Comparison of ENCODE assay signal across 1 cellular context in the genomic region with DNA sequence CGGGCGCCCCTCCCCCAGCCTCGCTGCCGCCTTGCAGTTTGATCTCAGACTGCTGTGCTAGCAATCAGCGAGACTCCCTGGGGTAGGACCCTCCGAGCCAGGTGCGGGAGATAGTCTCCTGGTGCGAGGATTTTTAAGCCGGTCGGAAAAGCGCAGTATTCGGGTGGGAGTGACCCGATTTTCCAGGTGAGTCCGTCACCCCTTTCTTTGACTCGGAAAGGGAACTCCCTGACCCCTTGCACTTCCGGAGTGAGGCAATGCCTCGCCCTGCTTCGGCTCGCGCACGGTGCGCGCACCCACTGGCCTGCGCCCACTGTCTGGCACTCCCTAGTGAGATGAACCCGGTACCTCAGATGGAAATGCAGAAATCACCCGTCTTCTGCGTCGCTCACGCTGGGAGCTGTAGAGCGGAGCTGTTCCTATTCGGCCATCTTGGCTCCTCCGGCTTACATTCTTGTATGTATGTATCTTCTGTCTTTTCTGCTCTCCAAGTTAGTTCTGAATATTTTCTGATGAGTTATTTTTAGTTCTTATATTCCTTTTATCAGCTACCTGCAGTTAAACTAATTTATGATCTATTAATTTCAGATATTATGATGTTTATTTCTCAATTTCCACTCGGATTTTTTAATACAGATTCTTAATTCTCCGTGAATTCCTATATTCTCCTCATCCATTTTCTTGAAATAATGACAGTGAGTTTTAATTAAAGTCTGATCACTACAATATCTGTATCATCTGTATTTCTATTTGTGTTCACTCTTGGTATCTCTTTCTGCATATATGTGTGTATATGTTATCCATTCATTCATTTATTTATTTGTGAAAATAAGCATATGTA.
TF ChIP-seq lines count a peak whose summit lies in the region.

No MANE protein-coding gene starts in this region.

TF ChIP-seq in K562, 482 proteins besides CTCF, POLR2A, EP300 and RAD21 (continued from another document and continues in another):
- TF ChIP-seq ARNT (IDR thresholded peaks at IDR 0.05) (0 out of 4 replicates have a peak, but pooled peaks have one; percentile 25 to 50), MAZ (CRISPR knock-in tag; conservative IDR thresholded peaks at IDR 0.05 in 1 of 2, IDR thresholded peaks at IDR 0.05 in 1 of 2) (peak; percentile 56 to 71; a peak in 3 of 4 replicates), POLR2H (tag; IDR thresholded peaks at IDR 0.05; ENCODE audit: low read depth) (peak; percentile 81), ZNF24 (IDR thresholded peaks at IDR 0.05) (0 out of 2 replicates have a peak, but pooled peaks have one; percentile 41), ZNF134 (CRISPR knock-in tag; conservative IDR thresholded peaks at IDR 0.05) (peak; percentile 39; the same call in 1 of the 2 replicates), ZNF592 (IDR thresholded peaks at IDR 0.05) (0 out of 2 replicates have a peak, but pooled peaks have one; percentile 38), CEBPB (tag; IDR thresholded peaks at IDR 0.05) (peak; percentile 97), CC2D1A (IDR thresholded peaks at IDR 0.05) (peak; percentile 68), KLF6 (CRISPR knock-in tag; IDR thresholded peaks at IDR 0.05; ENCODE audit: borderline replicate concordance) (peak; percentile 71; the same call in 1 of the 2 replicates), POLR2G (IDR thresholded peaks at IDR 0.05; ENCODE audit: low read depth, low read length) (peak; percentile 60; the same call in 1 of the 2 replicates), KAT8 (IDR thresholded peaks at IDR 0.05; ENCODE audit: low read depth) (peak; percentile 53; the same call in 1 of the 2 replicates), NRF1 (conservative IDR thresholded peaks at IDR 0.05 in 1 of 2, IDR thresholded peaks at IDR 0.05 in 1 of 2) (peak; percentile 87 to 89), EHMT2 (IDR thresholded peaks at IDR 0.05) (peak; percentile 85), FOXK2 (conservative IDR thresholded peaks at IDR 0.05 in 1 of 2, IDR thresholded peaks at IDR 0.05 in 1 of 2; ENCODE audit: low read depth in 2 of 2) (peak; percentile 97 to 99), SMARCA5 (IDR thresholded peaks at IDR 0.05) (peak; percentile 50; the same call in 1 of the 2 replicates), ETV1 (tag; conservative IDR thresholded peaks at IDR 0.05; ENCODE audit: low read depth) (peak; percentile 96), CXXC5 (CRISPR knock-in tag; IDR thresholded peaks at IDR 0.05) (peak; percentile 85), SMARCA4 (IDR thresholded peaks at IDR 0.05) (peak; percentile 30; the same call in 1 of the 2 replicates), TEAD1 (CRISPR knock-in tag; IDR thresholded peaks at IDR 0.05) (0 out of 4 replicates have a peak, but pooled peaks have one; percentile 23 to 55)
- TF ChIP-seq, protein P1, sequence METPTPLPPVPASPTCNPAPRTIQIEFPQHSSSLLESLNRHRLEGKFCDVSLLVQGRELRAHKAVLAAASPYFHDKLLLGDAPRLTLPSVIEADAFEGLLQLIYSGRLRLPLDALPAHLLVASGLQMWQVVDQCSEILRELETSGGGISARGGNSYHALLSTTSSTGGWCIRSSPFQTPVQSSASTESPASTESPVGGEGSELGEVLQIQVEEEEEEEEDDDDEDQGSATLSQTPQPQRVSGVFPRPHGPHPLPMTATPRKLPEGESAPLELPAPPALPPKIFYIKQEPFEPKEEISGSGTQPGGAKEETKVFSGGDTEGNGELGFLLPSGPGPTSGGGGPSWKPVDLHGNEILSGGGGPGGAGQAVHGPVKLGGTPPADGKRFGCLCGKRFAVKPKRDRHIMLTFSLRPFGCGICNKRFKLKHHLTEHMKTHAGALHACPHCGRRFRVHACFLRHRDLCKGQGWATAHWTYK (CRISPR knock-in tag; IDR thresholded peaks at IDR 0.05) = peak; percentile 76
- TF ChIP-seq, protein P2, sequence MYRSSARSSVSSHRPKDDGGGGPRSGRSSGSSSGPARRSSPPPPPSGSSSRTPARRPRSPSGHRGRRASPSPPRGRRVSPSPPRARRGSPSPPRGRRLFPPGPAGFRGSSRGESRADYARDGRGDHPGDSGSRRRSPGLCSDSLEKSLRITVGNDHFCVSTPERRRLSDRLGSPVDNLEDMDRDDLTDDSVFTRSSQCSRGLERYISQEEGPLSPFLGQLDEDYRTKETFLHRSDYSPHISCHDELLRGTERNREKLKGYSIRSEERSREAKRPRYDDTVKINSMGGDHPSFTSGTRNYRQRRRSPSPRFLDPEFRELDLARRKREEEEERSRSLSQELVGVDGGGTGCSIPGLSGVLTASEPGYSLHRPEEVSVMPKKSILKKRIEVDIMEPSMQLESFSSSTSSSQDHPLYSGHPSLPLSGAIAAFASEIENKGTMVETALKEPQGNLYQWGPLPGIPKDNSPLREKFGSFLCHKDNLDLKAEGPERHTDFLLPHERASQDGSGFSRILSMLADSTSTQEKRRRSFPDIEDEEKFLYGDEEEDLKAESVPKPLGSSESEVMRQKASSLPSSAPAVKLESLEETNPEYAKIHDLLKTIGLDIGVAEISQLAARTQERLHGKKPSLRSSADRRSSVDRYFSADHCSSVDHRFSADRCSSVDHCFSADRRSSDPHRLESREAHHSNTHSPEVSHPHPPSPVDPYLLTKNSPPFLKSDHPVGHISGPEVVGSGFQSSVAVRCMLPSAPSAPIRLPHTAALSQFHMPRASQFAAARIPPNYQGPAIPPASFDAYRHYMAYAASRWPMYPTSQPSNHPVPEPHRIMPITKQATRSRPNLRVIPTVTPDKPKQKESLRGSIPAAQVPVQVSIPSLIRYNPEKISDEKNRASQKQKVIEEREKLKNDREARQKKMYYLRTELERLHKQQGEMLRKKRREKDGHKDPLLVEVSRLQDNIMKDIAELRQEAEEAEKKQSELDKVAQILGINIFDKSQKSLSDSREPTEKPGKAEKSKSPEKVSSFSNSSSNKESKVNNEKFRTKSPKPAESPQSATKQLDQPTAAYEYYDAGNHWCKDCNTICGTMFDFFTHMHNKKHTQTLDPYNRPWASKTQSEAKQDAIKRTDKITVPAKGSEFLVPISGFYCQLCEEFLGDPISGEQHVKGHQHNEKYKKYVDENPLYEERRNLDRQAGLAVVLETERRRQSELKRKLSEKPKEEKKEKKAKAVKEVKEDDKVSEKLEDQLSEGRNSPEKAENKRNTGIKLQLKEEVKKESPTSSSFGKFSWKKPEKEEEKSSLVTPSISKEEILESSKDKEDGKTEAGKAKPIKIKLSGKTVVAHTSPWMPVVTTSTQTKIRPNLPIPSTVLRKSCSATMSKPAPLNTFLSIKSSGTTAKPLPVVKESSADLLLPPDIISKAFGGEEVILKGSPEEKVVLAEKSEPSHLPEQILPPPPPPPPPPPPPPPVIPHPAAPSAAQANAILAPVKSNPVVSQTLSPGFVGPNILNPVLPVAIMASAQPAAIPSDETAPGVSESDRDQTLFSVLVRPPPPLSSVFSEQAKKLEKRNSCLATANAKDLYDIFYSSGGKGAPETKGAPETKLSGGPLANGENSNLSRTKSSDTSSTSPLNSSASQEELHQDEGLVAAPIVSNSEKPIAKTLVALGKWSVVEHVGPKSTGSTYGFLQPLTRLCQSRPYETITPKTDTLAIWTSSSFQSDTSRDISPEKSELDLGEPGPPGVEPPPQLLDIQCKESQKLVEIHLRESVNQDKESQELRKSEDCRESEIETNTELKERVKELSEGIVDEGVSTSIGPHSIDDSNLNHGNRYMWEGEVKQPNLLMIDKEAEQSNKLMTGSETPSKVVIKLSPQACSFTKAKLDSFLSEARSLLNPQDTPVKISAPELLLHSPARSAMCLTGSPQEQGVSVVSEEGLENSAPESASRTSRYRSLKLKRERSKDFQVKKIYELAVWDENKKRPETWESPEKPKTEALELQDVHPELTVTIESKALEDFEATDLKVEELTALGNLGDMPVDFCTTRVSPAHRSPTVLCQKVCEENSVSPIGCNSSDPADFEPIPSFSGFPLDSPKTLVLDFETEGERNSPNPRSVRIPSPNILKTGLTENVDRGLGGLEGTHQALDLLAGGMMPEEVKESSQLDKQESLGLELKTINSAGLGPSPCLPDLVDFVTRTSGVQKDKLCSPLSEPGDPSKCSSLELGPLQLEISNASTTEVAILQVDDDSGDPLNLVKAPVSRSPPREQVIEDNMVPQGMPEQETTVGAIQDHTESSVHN (IDR thresholded peaks at IDR 0.05; ENCODE audit: borderline replicate concordance in 1 of 2, low read depth in 1 of 2) = peak in 1 of 2 experiments; percentile 53; a peak in 2 of 4 replicates
- TF ChIP-seq, protein P3, sequence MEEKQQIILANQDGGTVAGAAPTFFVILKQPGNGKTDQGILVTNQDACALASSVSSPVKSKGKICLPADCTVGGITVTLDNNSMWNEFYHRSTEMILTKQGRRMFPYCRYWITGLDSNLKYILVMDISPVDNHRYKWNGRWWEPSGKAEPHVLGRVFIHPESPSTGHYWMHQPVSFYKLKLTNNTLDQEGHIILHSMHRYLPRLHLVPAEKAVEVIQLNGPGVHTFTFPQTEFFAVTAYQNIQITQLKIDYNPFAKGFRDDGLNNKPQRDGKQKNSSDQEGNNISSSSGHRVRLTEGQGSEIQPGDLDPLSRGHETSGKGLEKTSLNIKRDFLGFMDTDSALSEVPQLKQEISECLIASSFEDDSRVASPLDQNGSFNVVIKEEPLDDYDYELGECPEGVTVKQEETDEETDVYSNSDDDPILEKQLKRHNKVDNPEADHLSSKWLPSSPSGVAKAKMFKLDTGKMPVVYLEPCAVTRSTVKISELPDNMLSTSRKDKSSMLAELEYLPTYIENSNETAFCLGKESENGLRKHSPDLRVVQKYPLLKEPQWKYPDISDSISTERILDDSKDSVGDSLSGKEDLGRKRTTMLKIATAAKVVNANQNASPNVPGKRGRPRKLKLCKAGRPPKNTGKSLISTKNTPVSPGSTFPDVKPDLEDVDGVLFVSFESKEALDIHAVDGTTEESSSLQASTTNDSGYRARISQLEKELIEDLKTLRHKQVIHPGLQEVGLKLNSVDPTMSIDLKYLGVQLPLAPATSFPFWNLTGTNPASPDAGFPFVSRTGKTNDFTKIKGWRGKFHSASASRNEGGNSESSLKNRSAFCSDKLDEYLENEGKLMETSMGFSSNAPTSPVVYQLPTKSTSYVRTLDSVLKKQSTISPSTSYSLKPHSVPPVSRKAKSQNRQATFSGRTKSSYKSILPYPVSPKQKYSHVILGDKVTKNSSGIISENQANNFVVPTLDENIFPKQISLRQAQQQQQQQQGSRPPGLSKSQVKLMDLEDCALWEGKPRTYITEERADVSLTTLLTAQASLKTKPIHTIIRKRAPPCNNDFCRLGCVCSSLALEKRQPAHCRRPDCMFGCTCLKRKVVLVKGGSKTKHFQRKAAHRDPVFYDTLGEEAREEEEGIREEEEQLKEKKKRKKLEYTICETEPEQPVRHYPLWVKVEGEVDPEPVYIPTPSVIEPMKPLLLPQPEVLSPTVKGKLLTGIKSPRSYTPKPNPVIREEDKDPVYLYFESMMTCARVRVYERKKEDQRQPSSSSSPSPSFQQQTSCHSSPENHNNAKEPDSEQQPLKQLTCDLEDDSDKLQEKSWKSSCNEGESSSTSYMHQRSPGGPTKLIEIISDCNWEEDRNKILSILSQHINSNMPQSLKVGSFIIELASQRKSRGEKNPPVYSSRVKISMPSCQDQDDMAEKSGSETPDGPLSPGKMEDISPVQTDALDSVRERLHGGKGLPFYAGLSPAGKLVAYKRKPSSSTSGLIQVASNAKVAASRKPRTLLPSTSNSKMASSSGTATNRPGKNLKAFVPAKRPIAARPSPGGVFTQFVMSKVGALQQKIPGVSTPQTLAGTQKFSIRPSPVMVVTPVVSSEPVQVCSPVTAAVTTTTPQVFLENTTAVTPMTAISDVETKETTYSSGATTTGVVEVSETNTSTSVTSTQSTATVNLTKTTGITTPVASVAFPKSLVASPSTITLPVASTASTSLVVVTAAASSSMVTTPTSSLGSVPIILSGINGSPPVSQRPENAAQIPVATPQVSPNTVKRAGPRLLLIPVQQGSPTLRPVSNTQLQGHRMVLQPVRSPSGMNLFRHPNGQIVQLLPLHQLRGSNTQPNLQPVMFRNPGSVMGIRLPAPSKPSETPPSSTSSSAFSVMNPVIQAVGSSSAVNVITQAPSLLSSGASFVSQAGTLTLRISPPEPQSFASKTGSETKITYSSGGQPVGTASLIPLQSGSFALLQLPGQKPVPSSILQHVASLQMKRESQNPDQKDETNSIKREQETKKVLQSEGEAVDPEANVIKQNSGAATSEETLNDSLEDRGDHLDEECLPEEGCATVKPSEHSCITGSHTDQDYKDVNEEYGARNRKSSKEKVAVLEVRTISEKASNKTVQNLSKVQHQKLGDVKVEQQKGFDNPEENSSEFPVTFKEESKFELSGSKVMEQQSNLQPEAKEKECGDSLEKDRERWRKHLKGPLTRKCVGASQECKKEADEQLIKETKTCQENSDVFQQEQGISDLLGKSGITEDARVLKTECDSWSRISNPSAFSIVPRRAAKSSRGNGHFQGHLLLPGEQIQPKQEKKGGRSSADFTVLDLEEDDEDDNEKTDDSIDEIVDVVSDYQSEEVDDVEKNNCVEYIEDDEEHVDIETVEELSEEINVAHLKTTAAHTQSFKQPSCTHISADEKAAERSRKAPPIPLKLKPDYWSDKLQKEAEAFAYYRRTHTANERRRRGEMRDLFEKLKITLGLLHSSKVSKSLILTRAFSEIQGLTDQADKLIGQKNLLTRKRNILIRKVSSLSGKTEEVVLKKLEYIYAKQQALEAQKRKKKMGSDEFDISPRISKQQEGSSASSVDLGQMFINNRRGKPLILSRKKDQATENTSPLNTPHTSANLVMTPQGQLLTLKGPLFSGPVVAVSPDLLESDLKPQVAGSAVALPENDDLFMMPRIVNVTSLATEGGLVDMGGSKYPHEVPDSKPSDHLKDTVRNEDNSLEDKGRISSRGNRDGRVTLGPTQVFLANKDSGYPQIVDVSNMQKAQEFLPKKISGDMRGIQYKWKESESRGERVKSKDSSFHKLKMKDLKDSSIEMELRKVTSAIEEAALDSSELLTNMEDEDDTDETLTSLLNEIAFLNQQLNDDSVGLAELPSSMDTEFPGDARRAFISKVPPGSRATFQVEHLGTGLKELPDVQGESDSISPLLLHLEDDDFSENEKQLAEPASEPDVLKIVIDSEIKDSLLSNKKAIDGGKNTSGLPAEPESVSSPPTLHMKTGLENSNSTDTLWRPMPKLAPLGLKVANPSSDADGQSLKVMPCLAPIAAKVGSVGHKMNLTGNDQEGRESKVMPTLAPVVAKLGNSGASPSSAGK (IDR thresholded peaks at IDR 0.05) = peak; percentile 88
